In the genomic region with DNA sequence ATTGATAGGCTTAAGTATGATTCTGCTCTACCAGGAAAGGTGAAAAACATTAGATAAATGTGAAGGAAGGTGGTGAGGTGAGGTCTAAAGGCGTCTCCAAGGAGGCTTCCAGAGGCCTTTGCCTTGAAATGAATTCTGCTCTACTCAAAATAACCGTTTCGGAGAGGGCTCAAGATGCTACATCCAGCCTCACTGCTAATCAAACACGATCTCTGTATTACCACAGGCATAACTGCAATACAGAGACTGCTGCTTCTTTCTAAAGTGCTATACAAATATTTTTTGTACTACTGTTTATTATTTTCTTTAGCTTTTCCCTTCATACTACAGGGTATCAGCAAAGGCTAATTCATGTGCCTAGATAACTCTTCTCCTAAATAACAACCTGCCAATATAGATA, we compare ENCODE assay signal across 17 cellular contexts. TPM values are rescaled to one million over a fixed set of nuclear protein-coding genes. Genes with fewer than 3 reads are reported as not detected.
DNase-seq lines count a peak whose midpoint lies in the region; ATAC-seq and TF ChIP-seq lines count a peak whose summit lies in the region.
"Had no signal": no experiment of that assay in that cellular context is flagged by ENCODE, and none has a peak within 500 bp of the region (broad histone marks: within the 10 kb centered on the region; RNA-seq: fewer than 3 reads in every experiment).

No MANE protein-coding gene starts in this region.

- no peak for ATAC-seq in CD4-positive, alpha-beta T cell (ENCODE audit: poor library complexity)
- ATAC-seq in gastroesophageal sphincter: no peak
- ATAC-seq: foreskin keratinocyte, left colon had no signal

- WGBS in gastroesophageal sphincter (ENCODE audit: low coverage in 1 of 2), 2 donors: 65 to 80% methylated on average over 4 of the region's 4 CpGs
- WGBS in stomach, 5 donors: 76 to 92% (median 82%) methylated on average over 4 of the region's 4 CpGs

- DNase-seq in CD4-positive, alpha-beta T cell: no peak
- DNase-seq in Calu3 (no peak), stomach (no peak), COR-L47 (lab: John Stamatoyannopoulos, UW) (no peak), NCI-H2196 (lab: John Stamatoyannopoulos, UW; ENCODE audit: unreplicated experiment) (no peak), brain microvascular endothelial cell (no peak)
- DNase-seq: activated CD4-positive, alpha-beta T cell treated with anti-CD3 and anti-CD28 coated beads, Interleukin-2, amount 50 U/mL, for 4 hours; activated naive CD4-positive, alpha-beta T cell treated with anti-CD3 and anti-CD28 coated beads for 36 hours; colonic mucosa; foreskin keratinocyte; H7; left colon; MM.1S; NCI-H1694 treated with DMSO at 0.1 percent for 48 hours; NCI-H446; stimulated activated CD8-positive, alpha-beta memory T cell treated with anti-CD3 and anti-CD28 coated beads, Interleukin-4, amount 100 ng/mL, for 48 hours had no signal

- H3K9me3 Mint-ChIP-seq in CD4-positive, alpha-beta T cell: no peaks in the 10 kb centered on the region
- H3K9me3 Mint-ChIP-seq in Calu3 (ENCODE audit: low read depth, unreplicated experiment): no peaks in the 10 kb centered on the region
- H3K9me3 Mint-ChIP-seq: activated naive CD4-positive, alpha-beta T cell treated with anti-CD3 and anti-CD28 coated beads for 36 hours had no signal

- TF ChIP-seq CTCF in CD4-positive, alpha-beta T cell (IDR thresholded peaks at IDR 0.05): no peak
- TF ChIP-seq CTCF in Calu3 (IDR thresholded peaks at IDR 0.05; ENCODE audit: unreplicated experiment): no peak
- no peak for TF ChIP-seq CTCF in gastroesophageal sphincter (IDR thresholded peaks at IDR 0.05)
- no peak for TF ChIP-seq CTCF in stomach (IDR thresholded peaks at IDR 0.05)
- TF ChIP-seq CTCF in brain microvascular endothelial cell (IDR thresholded peaks at IDR 0.05; ENCODE audit: low read depth, low read length, missing control alignments): no peak

- CTCF ChIA-PET in CD4-positive, alpha-beta T cell (lab: Charles Lee): interaction anchor here (1.2 to 1.4 kb wide), 2 partner anchors 14 to 17 kb away, joined by 3 to 4 read pairs; a partner anchor contains a TSS
- CTCF ChIA-PET in Calu3 (lab: Charles Lee): no interaction called here

- TF ChIP-seq EP300 in gastroesophageal sphincter (IDR thresholded peaks at IDR 0.05): no peak
- no peak for TF ChIP-seq EP300 in stomach (IDR thresholded peaks at IDR 0.05)

- H3K4me1 Mint-ChIP-seq in CD4-positive, alpha-beta T cell (ENCODE audit: low read depth): peaks cover 99% of the 10 kb centered on the region
- H3K4me1 Mint-ChIP-seq in Calu3 (ENCODE audit: low read depth, unreplicated experiment): peaks cover 36% of the 10 kb centered on the region

- H3K4me1 ChIP-seq in gastroesophageal sphincter (peaks cover 33 to 100% (median 62%) of the 10 kb centered on the region in 3 donors), stomach (peaks cover 72 to 99% (median 93%) of the 10 kb centered on the region in 4 donors)

- no peak overlapping the region for H3K27ac ChIP-seq in CD4-positive, alpha-beta T cell (ENCODE audit: low read depth, low read length)
- H3K27ac ChIP-seq in gastroesophageal sphincter: peak overlapping the region; percentile 60 to 84 (median 81)
- H3K27ac ChIP-seq in stomach: peak overlapping the region in 3 of 5 donors; percentile 22 to 33 (median 28)
- no peak overlapping the region for H3K27ac ChIP-seq in brain microvascular endothelial cell
- H3K27ac ChIP-seq: colonic mucosa, foreskin keratinocyte had no signal

- H3K27me3 ChIP-seq in CD4-positive, alpha-beta T cell (ENCODE audit: control insufficient read depth, insufficient read depth, low read length): no peaks in the 10 kb centered on the region
- H3K27me3 ChIP-seq in gastroesophageal sphincter: no peaks in the 10 kb centered on the region
- no peaks in the 10 kb centered on the region for H3K27me3 ChIP-seq in stomach
- H3K27me3 ChIP-seq in brain microvascular endothelial cell (replicated peaks): no peaks in the 10 kb centered on the region
- H3K27me3 ChIP-seq: colonic mucosa, foreskin keratinocyte had no signal

- TF ChIP-seq POLR2A in gastroesophageal sphincter (IDR thresholded peaks at IDR 0.05): no peak
- no peak for TF ChIP-seq POLR2A in stomach (IDR thresholded peaks at IDR 0.05)

- POLR2A ChIA-PET in CD4-positive, alpha-beta T cell (lab: Charles Lee): no interaction called here

- in situ Hi-C loops in brain microvascular endothelial cell (cut with HindIII; ENCODE audit: low pct_ligation_motif_present, low sequenced_read_pairs): no loop called here

- peak overlapping the region; percentile 3 for H3K27ac Mint-ChIP-seq in CD4-positive, alpha-beta T cell
- peak overlapping the region; percentile 83 for H3K27ac Mint-ChIP-seq in Calu3 (ENCODE audit: unreplicated experiment)
- H3K27ac Mint-ChIP-seq: activated naive CD4-positive, alpha-beta T cell treated with anti-CD3 and anti-CD28 coated beads for 36 hours had no signal

- H3K4me3 ChIP-seq in gastroesophageal sphincter (no peak overlapping the region), stomach (no peak overlapping the region), brain microvascular endothelial cell (ENCODE audit: low read depth, low read length) (no peak overlapping the region)
- H3K4me3 ChIP-seq: colonic mucosa had no signal

- no peaks in the 10 kb centered on the region for H3K9me3 ChIP-seq in CD4-positive, alpha-beta T cell (ENCODE audit: control insufficient read depth, low read length)
- H3K9me3 ChIP-seq in gastroesophageal sphincter (no peaks in the 10 kb centered on the region), stomach (no peaks in the 10 kb centered on the region)
- H3K9me3 ChIP-seq: colonic mucosa had no signal

- H3K36me3 ChIP-seq in gastroesophageal sphincter (no peaks in the 10 kb centered on the region), stomach (no peaks in the 10 kb centered on the region), brain microvascular endothelial cell (replicated peaks) (no peaks in the 10 kb centered on the region)
- H3K36me3 ChIP-seq: colonic mucosa had no signal

- no peaks in the 10 kb centered on the region for H3K27me3 Mint-ChIP-seq in CD4-positive, alpha-beta T cell
- H3K27me3 Mint-ChIP-seq in Calu3 (ENCODE audit: unreplicated experiment): no peaks in the 10 kb centered on the region

- intact Hi-C loops in CD4-positive, alpha-beta T cell (cut with DNase I, micrococcal nuclease): no loop called here
- intact Hi-C loops in Calu3 (cut with micrococcal nuclease; ENCODE audit: unreplicated experiment): no loop called here
- intact Hi-C loops in stomach (cut with DNase I; ENCODE audit: low total_unique reads): no loop called here

- H3K36me3 Mint-ChIP-seq in CD4-positive, alpha-beta T cell (ENCODE audit: low read depth): peaks cover 49% of the 10 kb centered on the region
- peaks cover 23% of the 10 kb centered on the region for H3K36me3 Mint-ChIP-seq in Calu3 (ENCODE audit: insufficient read depth, unreplicated experiment)

- no TSS peak for BruUV-seq in Calu3 (replicated peaks; lab: Mats Ljungman, UMichigan)

- peak overlapping the region; percentile 50 for H3K4me3 Mint-ChIP-seq in CD4-positive, alpha-beta T cell
- no peak overlapping the region for H3K4me3 Mint-ChIP-seq in Calu3 (ENCODE audit: low read depth, unreplicated experiment)
- H3K4me3 Mint-ChIP-seq: activated naive CD4-positive, alpha-beta T cell treated with anti-CD3 and anti-CD28 coated beads for 36 hours had no signal

RNA-seq across cellular contexts. Expression of a gene that starts 16.8 kb away (rescaled TPM):
- total RNA-seq in CD4-positive, alpha-beta T cell: 10 to 100 TPM; 35.9 to 36.0 TPM
- total RNA-seq in Calu3 (2022): 29.8 and 37.1 TPM in 2 replicates
- total RNA-seq in gastroesophageal sphincter: 100 to 1,000 TPM; 113 to 129 (median 118) TPM
- 10 to 100 TPM; 23.9 to 74.5 (median 50.0) TPM for total RNA-seq in stomach
- polyA plus RNA-seq in stomach: 10 to 100 TPM in 2 of 3 donors, 1 to 10 TPM in 1; 8.3 to 17.6 (median 15.9) TPM

Comparison
In these comparisons a context has a peak if more than half of its experiments do, and no peak if none do; other contexts are left out.
1. H3K27ac ChIP-seq: peak in gastroesophageal sphincter (4 of 4) and stomach (3 of 5); none in CD4-positive, alpha-beta T cell (single experiment) and brain microvascular endothelial cell (single experiment).